Comparison of ENCODE assay signal across 3 cellular contexts in genomic region chr1:161199506-161200119, GRCh38.
TF ChIP-seq lines count a peak whose summit lies in the region.

No MANE protein-coding gene starts in this region.

TF ChIP-seq in SK-N-SH, 30 proteins besides CTCF, POLR2A, EP300 and RAD21:
- TF ChIP-seq EZH2phosphoT487 (IDR thresholded peaks at IDR 0.05; ENCODE audit: borderline replicate concordance, low read depth) (no peak), NRF1 (IDR thresholded peaks at IDR 0.05; ENCODE audit: low read depth, low read length) (no peak), YY1 (IDR thresholded peaks at IDR 0.05; ENCODE audit: low read depth) (no peak), ELF1 (IDR thresholded peaks at IDR 0.05) (no peak), RXRA (IDR thresholded peaks at IDR 0.05; ENCODE audit: borderline replicate concordance, low read depth) (no peak), FOXM1 (IDR thresholded peaks at IDR 0.05; ENCODE audit: low read depth) (no peak), RFX5 (IDR thresholded peaks at IDR 0.05; ENCODE audit: low read length) (no peak), JUND (IDR thresholded peaks at IDR 0.05) (no peak), REST (IDR thresholded peaks at IDR 0.05; ENCODE audit: low read depth, low read length) (no peak), MEF2A (IDR thresholded peaks at IDR 0.05; ENCODE audit: borderline replicate concordance, low read depth) (no peak), GABPA (IDR thresholded peaks at IDR 0.05; ENCODE audit: low read depth) (no peak), GATA2 (CRISPR knock-in tag; IDR thresholded peaks at IDR 0.05) (no peak), USF2 (IDR thresholded peaks at IDR 0.05; ENCODE audit: borderline replicate concordance, low read depth, low read length) (no peak), FOXJ3 (CRISPR knock-in tag; IDR thresholded peaks at IDR 0.05) (no peak)

TF ChIP-seq in SK-N-SH treated with all-trans-retinoic acid at 6 μM for 48 hours, 23 proteins besides CTCF, POLR2A, EP300 and RAD21:
- TF ChIP-seq ZFP30 (CRISPR knock-in tag; IDR thresholded peaks at IDR 0.05): no peak
- TF ChIP-seq SNAI2 (CRISPR knock-in tag; IDR thresholded peaks at IDR 0.05): no peak
- no peak for TF ChIP-seq OSR1 (CRISPR knock-in tag; IDR thresholded peaks at IDR 0.05)
- TF ChIP-seq CSRNP3 (CRISPR knock-in tag; IDR thresholded peaks at IDR 0.05): no peak
- no peak for TF ChIP-seq ZC3H10 (CRISPR knock-in tag; IDR thresholded peaks at IDR 0.05)
- no peak for TF ChIP-seq POU6F1 (CRISPR knock-in tag; IDR thresholded peaks at IDR 0.05; ENCODE audit: borderline replicate concordance, low read depth)
- TF ChIP-seq TOX (CRISPR knock-in tag; IDR thresholded peaks at IDR 0.05; ENCODE audit: borderline replicate concordance): no peak
- TF ChIP-seq ESRRG (CRISPR knock-in tag; IDR thresholded peaks at IDR 0.05): no peak
- TF ChIP-seq ZNF70 (CRISPR knock-in tag; IDR thresholded peaks at IDR 0.05): no peak
- no peak for TF ChIP-seq ZNF565 (CRISPR knock-in tag; conservative IDR thresholded peaks at IDR 0.05; ENCODE audit: low read depth)
- TF ChIP-seq TCF4 (CRISPR knock-in tag; IDR thresholded peaks at IDR 0.05; ENCODE audit: borderline replicate concordance): no peak
- no peak for TF ChIP-seq CSDC2 (CRISPR knock-in tag; IDR thresholded peaks at IDR 0.05)
- TF ChIP-seq ZNF8 (CRISPR knock-in tag; IDR thresholded peaks at IDR 0.05): no peak
- TF ChIP-seq PATZ1 (CRISPR knock-in tag; IDR thresholded peaks at IDR 0.05; ENCODE audit: borderline replicate concordance): no peak
- TF ChIP-seq ISL1 (CRISPR knock-in tag; IDR thresholded peaks at IDR 0.05): no peak
- TF ChIP-seq CREB5 (CRISPR knock-in tag; IDR thresholded peaks at IDR 0.05; ENCODE audit: low read depth): no peak
- TF ChIP-seq BACH2 (CRISPR knock-in tag; IDR thresholded peaks at IDR 0.05; ENCODE audit: borderline replicate concordance): no peak
- no peak for TF ChIP-seq RARB (CRISPR knock-in tag; IDR thresholded peaks at IDR 0.05)
- TF ChIP-seq ARNTL (CRISPR knock-in tag; IDR thresholded peaks at IDR 0.05; ENCODE audit: borderline replicate concordance, low read depth): no peak

TF ChIP-seq in HepG2, 621 proteins besides CTCF, POLR2A, EP300 and RAD21:
- TF ChIP-seq ZNF678 (CRISPR knock-in tag; IDR thresholded peaks at IDR 0.05): no peak
- 0 out of 2 replicates have a peak, but pooled peaks have one; percentile 37 for TF ChIP-seq ZNF383 (CRISPR knock-in tag; IDR thresholded peaks at IDR 0.05; ENCODE audit: borderline replicate concordance)
